In genomic region chr11:72577271-72577681, GRCh38 we compare ENCODE assay signal across 14 cellular contexts.
"Had no signal": no experiment of that assay in that cellular context is flagged by ENCODE, and none has a peak within 500 bp of the region (broad histone marks: within the 10 kb centered on the region; RNA-seq: fewer than 3 reads in every experiment).

No MANE protein-coding gene starts in this region.

- H3K27ac ChIP-seq: gastroesophageal sphincter, psoas muscle, tibial nerve had no signal

- FAIRE-seq: endometrium, islet of Langerhans had no signal

- H3K27me3 ChIP-seq: gastroesophageal sphincter, tibial nerve had no signal

- H3K27ac Mint-ChIP-seq: activated CD4-positive, alpha-beta memory T cell treated with anti-CD3 and anti-CD28 coated beads, Interleukin-2, amount 10 ng/mL, durations not matched to agents 7 days and 5 days; memory B cell; nephron; stimulated activated memory B cell treated with anti-CD40 and anti-IgM and Interleukin-4, amounts not matched to agents 10 μg/mL and 1 μg/mL and 100 μg/mL, for 72 hours; T-helper 1 cell treated with Interleukin-12 subunit alpha and Interleukin-12 subunit beta and Interleukin-4 antibody, amounts not matched to agents 30 μg/mL and 1 μg/mL, for 36 hours had no signal

- H3K9me3 Mint-ChIP-seq: activated CD4-positive, alpha-beta memory T cell treated with anti-CD3 and anti-CD28 coated beads, Interleukin-2, amount 10 ng/mL, durations not matched to agents 7 days and 5 days; memory B cell; nephron; stimulated activated memory B cell treated with anti-CD40 and anti-IgM and Interleukin-4, amounts not matched to agents 10 μg/mL and 1 μg/mL and 100 μg/mL, for 72 hours; T-helper 1 cell treated with Interleukin-12 subunit alpha and Interleukin-12 subunit beta and Interleukin-4 antibody, amounts not matched to agents 30 μg/mL and 1 μg/mL, for 36 hours had no signal

- H3K4me3 Mint-ChIP-seq: activated CD4-positive, alpha-beta memory T cell treated with anti-CD3 and anti-CD28 coated beads, Interleukin-2, amount 10 ng/mL, durations not matched to agents 7 days and 5 days; memory B cell; nephron; stimulated activated memory B cell treated with anti-CD40 and anti-IgM and Interleukin-4, amounts not matched to agents 10 μg/mL and 1 μg/mL and 100 μg/mL, for 72 hours; T-helper 1 cell treated with Interleukin-12 subunit alpha and Interleukin-12 subunit beta and Interleukin-4 antibody, amounts not matched to agents 30 μg/mL and 1 μg/mL, for 36 hours had no signal

- DNase-seq: activated CD4-positive, alpha-beta memory T cell treated with anti-CD3 and anti-CD28 coated beads, Interleukin-2, amount 10 ng/mL, durations not matched to agents 7 days and 5 days; activated CD4-positive, alpha-beta T cell treated with anti-CD3 and anti-CD28 coated beads for 4 hours; activated naive CD4-positive, alpha-beta T cell treated with Interleukin-2 at 50 U/mL for 16 hours; SIG-M5; stimulated activated CD4-positive, alpha-beta T cell treated with anti-CD3 and anti-CD28 coated beads, Interleukin-2, amount 100 ng/mL, for 48 hours had no signal

- H3K9me3 ChIP-seq: gastroesophageal sphincter, psoas muscle, tibial nerve had no signal

- H3K4me3 ChIP-seq: gastroesophageal sphincter, psoas muscle, tibial nerve had no signal

- H3K36me3 Mint-ChIP-seq: memory B cell; stimulated activated memory B cell treated with anti-CD40 and anti-IgM and Interleukin-4, amounts not matched to agents 10 μg/mL and 1 μg/mL and 100 μg/mL, for 72 hours had no signal

- H3K4me1 ChIP-seq: psoas muscle had no signal
